In the genomic region with DNA sequence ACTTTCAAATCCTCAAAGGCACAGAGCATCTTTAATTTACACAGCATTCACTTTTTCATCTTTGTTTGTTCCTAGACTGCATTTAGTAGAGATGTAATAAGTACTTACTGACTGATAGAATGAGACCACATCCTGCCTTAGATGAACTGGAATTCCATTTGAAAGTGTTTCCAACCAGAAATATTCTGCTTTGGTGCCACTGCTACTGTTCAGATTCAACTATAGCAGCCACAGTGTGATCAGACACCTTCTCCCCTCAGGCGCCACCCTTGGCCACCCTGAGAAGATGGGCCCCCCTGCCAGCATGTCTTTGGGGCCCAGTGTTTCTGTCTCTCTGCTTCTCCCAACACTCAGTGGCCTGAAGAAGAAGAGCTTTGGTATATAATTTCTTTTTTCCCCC, we compare ENCODE assay signal across 8 cellular contexts.
DNase-seq lines count a peak whose midpoint lies in the region; ATAC-seq lines count a peak whose summit lies in the region.

No MANE protein-coding gene starts in this region.

- POLR2A ChIA-PET in T-cell (lab: Charles Lee): interaction anchor here in 1 of 2 donors (1.0 kb wide), 1 partner anchor 12 kb away, joined by 3 read pairs; no protein-coding TSS in a partner anchor

- peak overlapping the region; percentile 85 to 94 for H3K27ac Mint-ChIP-seq in T-cell

- no peaks in the 10 kb centered on the region for H3K27me3 Mint-ChIP-seq in T-cell

- peaks cover 52% of the 10 kb centered on the region for H3K4me1 ChIP-seq in muscle layer of colon (ENCODE audit: insufficient read depth, low read length)

- H3K9ac ChIP-seq in muscle layer of colon (ENCODE audit: low read length): no peak overlapping the region

- no peaks in the 10 kb centered on the region for H3K9me3 Mint-ChIP-seq in T-cell

- H3K4me3 Mint-ChIP-seq in T-cell: peak overlapping the region in 1 of 3 donors; percentile 39

- H3K4me3 ChIP-seq in muscle layer of colon (ENCODE audit: low read depth in 1 of 2, low read length in 2 of 2): no peak overlapping the region

- peaks cover 41 to 68% (median 59%) of the 10 kb centered on the region in 3 donors for H3K4me1 Mint-ChIP-seq in T-cell

- CTCF ChIA-PET in T-cell (lab: Charles Lee): no interaction called here

- H3K36me3 ChIP-seq in muscle layer of colon (ENCODE audit: insufficient read depth, low read length): no peaks in the 10 kb centered on the region

- H3K27ac ChIP-seq in muscle layer of colon (ENCODE audit: low read depth, low read length): peak overlapping the region; percentile 67

- H3K36me3 Mint-ChIP-seq in T-cell: no peaks in the 10 kb centered on the region

- H3K9me3 ChIP-seq in muscle layer of colon (ENCODE audit: low read length): no peaks in the 10 kb centered on the region

- peak; percentile 29 for DNase-seq in AG08395 (ENCODE audit: low spot score)
- peak in 12 of 34 experiments; percentile 10 to 45 (median 29) for DNase-seq in T-cell
- DNase-seq in Ammon's horn (ENCODE audit: low spot score): no peak
- no peak for DNase-seq in epidermal melanocyte (ENCODE audit: insufficient read length, low spot score)
- no peak for DNase-seq in COR-L47 (lab: John Stamatoyannopoulos, UW)

- H3K27me3 ChIP-seq in muscle layer of colon (ENCODE audit: control insufficient read depth in 1 of 2, insufficient read depth in 2 of 2, low read length in 2 of 2): no peaks in the 10 kb centered on the region

- peak; percentile 21 for ATAC-seq in GM19395 (IDR thresholded peaks at IDR 0.05; ENCODE audit: unreplicated experiment)
- peak; percentile 31 to 81 (median 53) for ATAC-seq in T-cell (replicated peaks in 1 of 4)
- no peak for ATAC-seq in HG03521 (IDR thresholded peaks at IDR 0.05; ENCODE audit: unreplicated experiment)
